In genomic region chr10:77156406-77156879, GRCh38 we compare ENCODE assay signal across 1 cellular context.
TF ChIP-seq lines count a peak whose summit lies in the region.

No MANE protein-coding gene starts in this region.

TF ChIP-seq in A549, 52 proteins besides CTCF, POLR2A, EP300 and RAD21 (continued from another document):
- no peak for TF ChIP-seq RARB (CRISPR knock-in tag; IDR thresholded peaks at IDR 0.05)
- TF ChIP-seq MYC (IDR thresholded peaks at IDR 0.05; ENCODE audit: borderline replicate concordance, low read length) = no peak
- no peak for TF ChIP-seq CHD4 (IDR thresholded peaks at IDR 0.05; ENCODE audit: borderline replicate concordance)
- no peak for TF ChIP-seq BCL3 (IDR thresholded peaks at IDR 0.05)
- no peak for TF ChIP-seq ZFP36 (IDR thresholded peaks at IDR 0.05; ENCODE audit: borderline replicate concordance, partially characterized antibody)
- TF ChIP-seq TP53 (CRISPR knock-in tag; IDR thresholded peaks at IDR 0.05) = no peak
- TF ChIP-seq SMC3 (IDR thresholded peaks at IDR 0.05) = 0 out of 3 replicates have a peak, but pooled peaks have one; percentile 6
- no peak for TF ChIP-seq FOSL2 (IDR thresholded peaks at IDR 0.05)
- TF ChIP-seq FOSL2 (CRISPR knock-in tag; IDR thresholded peaks at IDR 0.05) = no peak; the same call in none of the 2 replicates
- no peak for TF ChIP-seq ELK1 (IDR thresholded peaks at IDR 0.05; ENCODE audit: low read depth, low read length)
- TF ChIP-seq GATA3 (IDR thresholded peaks at IDR 0.05; ENCODE audit: borderline replicate concordance) = peak; percentile 62
- no peak for TF ChIP-seq RNF2 (IDR thresholded peaks at IDR 0.05; ENCODE audit: borderline replicate concordance, low read depth)
- no peak for TF ChIP-seq ZNF302 (CRISPR knock-in tag; IDR thresholded peaks at IDR 0.05)
- peak in 1 of 2 experiments; percentile 22; a peak in 1 of 5 replicates for TF ChIP-seq JUN (IDR thresholded peaks at IDR 0.05)
- no peak for TF ChIP-seq MAZ (IDR thresholded peaks at IDR 0.05; ENCODE audit: borderline replicate concordance, low read depth, low read length)
- no peak for TF ChIP-seq KDM5A (IDR thresholded peaks at IDR 0.05)
- no peak for TF ChIP-seq POLR2AphosphoS2 (conservative IDR thresholded peaks at IDR 0.05; ENCODE audit: low read length)
- peak; percentile 4 for TF ChIP-seq MAFK (IDR thresholded peaks at IDR 0.05; ENCODE audit: partially characterized antibody)
- TF ChIP-seq NR3C1 (IDR thresholded peaks at IDR 0.05) = no peak
- 0 out of 2 replicates have a peak, but pooled peaks have one; percentile 58 for TF ChIP-seq JUNB (IDR thresholded peaks at IDR 0.05)
- TF ChIP-seq FOSB (CRISPR knock-in tag; IDR thresholded peaks at IDR 0.05) = no peak
- no peak for TF ChIP-seq HOXA7 (CRISPR knock-in tag; IDR thresholded peaks at IDR 0.05)
- TF ChIP-seq RFX5 (IDR thresholded peaks at IDR 0.05) = no peak
- no peak for TF ChIP-seq HOXB13 (CRISPR knock-in tag; IDR thresholded peaks at IDR 0.05; ENCODE audit: low read depth)
- TF ChIP-seq CBX8 (IDR thresholded peaks at IDR 0.05) = no peak
- TF ChIP-seq NFE2L2 (conservative IDR thresholded peaks at IDR 0.05; ENCODE audit: low read length) = no peak
- TF ChIP-seq REST (IDR thresholded peaks at IDR 0.05) = no peak
- no peak; a peak in 1 of 4 replicates for TF ChIP-seq CEBPB (IDR thresholded peaks at IDR 0.05)
- TF ChIP-seq HEYL (CRISPR knock-in tag; IDR thresholded peaks at IDR 0.05) = no peak
- TF ChIP-seq ZC3H11A (IDR thresholded peaks at IDR 0.05) = no peak
- TF ChIP-seq BHLHE40 (IDR thresholded peaks at IDR 0.05; ENCODE audit: low read depth, low read length) = no peak
- TF ChIP-seq TFCP2L1 (CRISPR knock-in tag; IDR thresholded peaks at IDR 0.05) = no peak
- TF ChIP-seq HOXB5 (CRISPR knock-in tag; IDR thresholded peaks at IDR 0.05) = no peak
- no peak for TF ChIP-seq KDM1A (IDR thresholded peaks at IDR 0.05; ENCODE audit: low read depth)
- TF ChIP-seq CBX2 (IDR thresholded peaks at IDR 0.05; ENCODE audit: borderline replicate concordance, low read depth) = no peak
- no peak for TF ChIP-seq RCOR1 (IDR thresholded peaks at IDR 0.05; ENCODE audit: low read depth, low read length)
- TF ChIP-seq ESRRA (IDR thresholded peaks at IDR 0.05; ENCODE audit: borderline replicate concordance, low read length) = peak; percentile 55; the same call in 1 of the 2 replicates
- no peak for TF ChIP-seq ZSCAN20 (CRISPR knock-in tag; IDR thresholded peaks at IDR 0.05)
- TF ChIP-seq EHMT2 (IDR thresholded peaks at IDR 0.05; ENCODE audit: low read depth) = no peak
- no peak for TF ChIP-seq ATOH8 (CRISPR knock-in tag; IDR thresholded peaks at IDR 0.05; ENCODE audit: low read depth)
- TF ChIP-seq EHF (CRISPR knock-in tag; IDR thresholded peaks at IDR 0.05) = no peak
- TF ChIP-seq HDAC2 (IDR thresholded peaks at IDR 0.05) = no peak
- TF ChIP-seq CHD2 (IDR thresholded peaks at IDR 0.05; ENCODE audit: low read length, partially characterized antibody) = no peak
